13 cellular contexts compared by ENCODE assay signal in genomic region chr7:11082552-11083213, GRCh38.
DNase-seq lines count a peak whose midpoint lies in the region; ATAC-seq and TF ChIP-seq lines count a peak whose summit lies in the region.
"Had no signal": no experiment of that assay in that cellular context is flagged by ENCODE, and none has a peak within 500 bp of the region (broad histone marks: within the 10 kb centered on the region; RNA-seq: fewer than 3 reads in every experiment).

No MANE protein-coding gene starts in this region.

- no peak for TF ChIP-seq POLR2A in suprapubic skin (IDR thresholded peaks at IDR 0.05)

- ATAC-seq in aorta (ENCODE audit: low FRiP score), result no peak

- intact Hi-C loops in aorta (cut with DNase I), result no loop called here

- no peaks in the 10 kb centered on the region for H3K79me2 ChIP-seq in neural progenitor cell (ENCODE audit: low read depth)

- no peaks in the 10 kb centered on the region for H3K27me3 Mint-ChIP-seq in neural progenitor cell (ENCODE audit: insufficient read depth, low read depth)
- H3K27me3 Mint-ChIP-seq: IgD-negative memory B cell had no signal

- TF ChIP-seq CTCF in choroid plexus epithelial cell (conservative IDR thresholded peaks at IDR 0.05; ENCODE audit: low read depth, low read length), result no peak
- no peak for TF ChIP-seq CTCF in neural progenitor cell (IDR thresholded peaks at IDR 0.05)
- TF ChIP-seq CTCF in suprapubic skin (IDR thresholded peaks at IDR 0.05), result no peak

- peak overlapping the region; percentile 62 for H3K27ac Mint-ChIP-seq in neural progenitor cell

- DNase-seq in DMS 273 (lab: John Stamatoyannopoulos, UW; ENCODE audit: unreplicated experiment) (peak; percentile 36), DMS 273 treated with DMSO at 0.1 percent for 48 hours (lab: John Stamatoyannopoulos, UW) (no peak), NCI-H226 (peak; percentile 87), choroid plexus epithelial cell (ENCODE audit: low read depth) (peak; percentile 9), neural progenitor cell (ENCODE audit: low spot score) (peak; percentile 27), aorta (no peak), suprapubic skin (ENCODE audit: low spot score in 2 of 2) (no peak), retina (no peak)
- DNase-seq: 8988T, kidney, NCI-H1930, T-helper 9 cell had no signal

- H3K9me3 ChIP-seq in neural progenitor cell (ENCODE audit: low read depth) (no peaks in the 10 kb centered on the region), aorta (ENCODE audit: control insufficient read depth, low read length) (no peaks in the 10 kb centered on the region), suprapubic skin (no peaks in the 10 kb centered on the region)

- H3K4me1 Mint-ChIP-seq in neural progenitor cell, result peaks cover 7% of the 10 kb centered on the region

- 51 to 61% methylated on average over 2 of the region's 2 CpGs for WGBS in aorta, 2 donors
- WGBS in suprapubic skin, result 90% methylated on average over 2 of the region's 2 CpGs

- H3K4me2 ChIP-seq in neural progenitor cell, result no peak overlapping the region

- H3K4me1 ChIP-seq in neural progenitor cell (peaks cover 9% of the 10 kb centered on the region), aorta (ENCODE audit: control insufficient read depth in 1 of 2, insufficient read depth in 2 of 2, low read length in 2 of 2) (peaks cover 0 to 1% of the 10 kb centered on the region in 2 donors), suprapubic skin (no peaks in the 10 kb centered on the region)

- H2AFZ ChIP-seq in neural progenitor cell (replicated peaks), result peak overlapping the region; percentile 36

- no peaks in the 10 kb centered on the region for H4K20me1 ChIP-seq in neural progenitor cell (ENCODE audit: low read depth)

- H3K27me3 ChIP-seq in neural progenitor cell (no peaks in the 10 kb centered on the region), aorta (ENCODE audit: control insufficient read depth in 1 of 2, insufficient read depth in 2 of 2, low read length in 1 of 2) (no peaks in the 10 kb centered on the region), suprapubic skin (no peaks in the 10 kb centered on the region)

- no peak overlapping the region for H3K4me3 Mint-ChIP-seq in neural progenitor cell
- H3K4me3 Mint-ChIP-seq: IgD-negative memory B cell had no signal

- H3K36me3 ChIP-seq in neural progenitor cell (no peaks in the 10 kb centered on the region), aorta (ENCODE audit: control insufficient read depth in 1 of 2, insufficient read depth in 2 of 2, low read length in 1 of 2) (no peaks in the 10 kb centered on the region), suprapubic skin (peaks cover 4% of the 10 kb centered on the region)

- no peak overlapping the region for H3K9ac ChIP-seq in neural progenitor cell

- H3K4me3 ChIP-seq in choroid plexus epithelial cell (ENCODE audit: low read depth, low read length) (no peak overlapping the region), neural progenitor cell (no peak overlapping the region), aorta (ENCODE audit: low read length in 2 of 2) (no peak overlapping the region), suprapubic skin (no peak overlapping the region)

- peaks cover 11% of the 10 kb centered on the region for H3F3A ChIP-seq in neural progenitor cell (ENCODE audit: low read depth)

- H3K36me3 Mint-ChIP-seq in neural progenitor cell, result peaks cover 14% of the 10 kb centered on the region

- no peaks in the 10 kb centered on the region for H3K9me3 Mint-ChIP-seq in neural progenitor cell
- H3K9me3 Mint-ChIP-seq: IgD-negative memory B cell had no signal

- H3K27ac ChIP-seq in neural progenitor cell (peak overlapping the region; percentile 87), aorta (ENCODE audit: low read depth in 1 of 2, low read length in 2 of 2) (no peak overlapping the region), suprapubic skin (no peak overlapping the region)

- TF ChIP-seq EP300 in suprapubic skin (IDR thresholded peaks at IDR 0.05), result no peak

Comparison
In these comparisons a context has a peak if more than half of its experiments do, and no peak if none do; other contexts are left out.
1. DNase-seq: peak in DMS 273 (single experiment), NCI-H226 (single experiment), choroid plexus epithelial cell (single experiment) and neural progenitor cell (single experiment); none in DMS 273 treated with DMSO at 0.1 percent for 48 hours (single experiment), aorta (0 of 2), suprapubic skin (0 of 2) and retina (single experiment).